25 cellular contexts compared by ENCODE assay signal in genomic region chr3:157508461-157508860, GRCh38. TPM values are rescaled to one million over a fixed set of nuclear protein-coding genes. Genes with fewer than 3 reads are reported as not detected.
"Had no signal": no experiment of that assay in that cellular context is flagged by ENCODE, and none has a peak within 500 bp of the region (broad histone marks: within the 10 kb centered on the region; RNA-seq: fewer than 3 reads in every experiment).

No MANE protein-coding gene starts in this region.

- ATAC-seq: effector memory CD8-positive, alpha-beta T cell; gastrocnemius medialis; heart left ventricle; left colon; left ventricle myocardium superior; lower lobe of right lung; mucosa of descending colon; natural killer cell treated with Interleukin-12 subunit alpha and Interleukin-12 subunit beta and Interleukin-15 and Interleukin-18, amount 100 ng/mL, for 72 hours; right lobe of liver; stimulated activated naive B cell treated with anti-CD40 and anti-IgM and Interleukin-4, amounts not matched to agents 10 μg/mL and 1 μg/mL and 100 μg/mL, for 72 hours; stimulated activated naive CD8-positive, alpha-beta T cell treated with anti-CD3 and anti-CD28 coated beads, Interleukin-15, amount 100 ng/mL, for 72 hours; upper lobe of right lung had no signal

- DNase-seq: cortex of kidney; effector memory CD8-positive, alpha-beta T cell; gastrocnemius medialis; heart left ventricle; kidney; left colon; left ventricle myocardium superior; lower lobe of right lung; mucosa of descending colon; naive B cell; right lobe of liver; small intestine; stimulated activated CD4-positive, alpha-beta T cell treated with anti-CD3 and anti-CD28 coated beads, Interleukin-15, amount 100 ng/mL, for 24 hours; stimulated activated CD4-positive, alpha-beta T cell treated with anti-CD3 and anti-CD28 coated beads, Interleukin-2, amount 100 ng/mL, for 48 hours; stimulated activated naive B cell treated with anti-CD40 and anti-IgM and Interleukin-4, amounts not matched to agents 10 μg/mL and 1 μg/mL and 100 μg/mL, for 72 hours; stimulated activated naive CD8-positive, alpha-beta T cell treated with anti-CD3 and anti-CD28 coated beads, Interleukin-15, amount 100 ng/mL, for 72 hours; transverse colon; upper lobe of right lung; uterus had no signal

- H3K9ac ChIP-seq: parathyroid adenoma had no signal

- H3K4me1 ChIP-seq: gastrocnemius medialis, heart left ventricle, parathyroid adenoma, right lobe of liver, suprapubic skin, upper lobe of right lung, uterus had no signal

- H3K36me3 ChIP-seq: gastrocnemius medialis, heart left ventricle, lower lobe of right lung, neutrophil, right lobe of liver, suprapubic skin, transverse colon, upper lobe of right lung, uterus had no signal

- H3K27me3 ChIP-seq: gastrocnemius medialis, hepatocyte, right lobe of liver, suprapubic skin, transverse colon, upper lobe of right lung, uterus had no signal

- H3K79me2 ChIP-seq: hepatocyte, parathyroid adenoma had no signal

- H3K27ac ChIP-seq: gastrocnemius medialis, heart left ventricle, hepatocyte, lower lobe of right lung, neutrophil, parathyroid adenoma, right lobe of liver, suprapubic skin, transverse colon, upper lobe of right lung, uterus had no signal

- H3K9me3 ChIP-seq: gastrocnemius medialis, lower lobe of right lung, mucosa of descending colon, neutrophil, right lobe of liver, suprapubic skin, transverse colon, upper lobe of right lung, uterus had no signal

- H3K4me3 ChIP-seq: gastrocnemius medialis, heart left ventricle, hepatocyte, lower lobe of right lung, mucosa of descending colon, right lobe of liver, suprapubic skin, transverse colon, upper lobe of right lung, uterus had no signal

- FAIRE-seq: endometrium, kidney had no signal

- H2AFZ ChIP-seq: hepatocyte, parathyroid adenoma had no signal

- H3K4me2 ChIP-seq: hepatocyte had no signal

RNA-seq across cellular contexts. Expression of gene VEPH1, which starts 5.2 kb away (rescaled TPM):
- total RNA-seq: natural killer cell treated with Interleukin-12 subunit alpha and Interleukin-12 subunit beta and Interleukin-15 and Interleukin-18, amount 100 ng/mL, for 72 hours had no signal
